ENCODE assay signal across 24 cellular contexts in the genomic region with DNA sequence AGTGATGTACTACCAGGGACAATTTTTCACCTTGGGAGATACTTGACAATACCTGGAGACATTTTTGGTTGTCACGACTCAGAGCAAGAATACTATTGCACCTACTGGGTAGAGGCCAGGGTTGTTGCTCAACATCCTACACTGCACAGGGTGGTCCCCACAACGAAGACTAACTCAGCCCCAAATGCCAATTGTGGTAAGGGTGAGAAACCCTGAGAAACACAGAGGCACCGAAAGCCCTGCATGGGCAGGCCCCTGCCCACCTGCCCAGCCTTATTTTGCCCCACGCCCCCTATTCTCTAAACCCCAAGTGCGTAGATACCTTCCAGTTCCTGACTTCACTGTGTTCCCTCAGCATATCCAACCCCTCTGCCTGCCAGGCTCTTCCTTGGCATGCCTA.
"Had no signal": no experiment of that assay in that cellular context is flagged by ENCODE, and none has a peak within 500 bp of the region (broad histone marks: within the 10 kb centered on the region; RNA-seq: fewer than 3 reads in every experiment).

No MANE protein-coding gene starts in this region.

- H3K9me3 Mint-ChIP-seq: memory B cell had no signal

- H3K4me1 Mint-ChIP-seq: memory B cell had no signal

- DNase-seq: dermis blood vessel endothelial cell; hypothalamus; mucosa of descending colon; naive B cell; occipital lobe; ovary; posterior cingulate gyrus; psoas muscle; right cardiac atrium; sigmoid colon; stimulated activated CD4-positive, alpha-beta T cell treated with anti-CD3 and anti-CD28 coated beads, Interleukin-2, amount 100 ng/mL, for 24 hours; stimulated activated CD4-positive, alpha-beta T cell treated with anti-CD3 and anti-CD28 coated beads, Interleukin-4, amount 100 ng/mL, for 24 hours; stimulated activated naive CD8-positive, alpha-beta T cell treated with anti-CD3 and anti-CD28 coated beads, Interleukin-15, Interleukin-2, amounts not matched to agents 100 U/mL and 50 U/mL, for 24 hours; substantia nigra; upper lobe of right lung; uterus had no signal

- H3K4me3 ChIP-seq: coronary artery, lung, mucosa of descending colon, ovary, psoas muscle, sigmoid colon, thoracic aorta, tibial nerve, upper lobe of right lung, uterus had no signal

- H3K27ac ChIP-seq: coronary artery, ovary, psoas muscle, sigmoid colon, thoracic aorta, tibial nerve, upper lobe of right lung, uterus had no signal

- H3K4me1 ChIP-seq: upper lobe of right lung, uterus had no signal

- H3K36me3 ChIP-seq: ovary, sigmoid colon, thoracic aorta, tibial nerve, upper lobe of right lung, uterus had no signal

- H3K9me3 ChIP-seq: mucosa of descending colon, ovary, psoas muscle, sigmoid colon, thoracic aorta, tibial nerve, upper lobe of right lung, uterus had no signal

- H3K27me3 ChIP-seq: ovary, sigmoid colon, tibial nerve, upper lobe of right lung, uterus had no signal

- ATAC-seq: left lobe of liver; mucosa of descending colon; psoas muscle; right cardiac atrium; stimulated activated memory B cell treated with anti-CD40 and anti-IgM and Interleukin-4, amounts not matched to agents 10 μg/mL and 1 μg/mL and 100 μg/mL, for 72 hours; stimulated activated naive CD8-positive, alpha-beta T cell treated with anti-CD3 and anti-CD28 coated beads, Interleukin-15, Interleukin-2, amounts not matched to agents 100 U/mL and 50 U/mL, for 24 hours; upper lobe of right lung had no signal

- H3K36me3 Mint-ChIP-seq: memory B cell; mesothelial cell of epicardium; stimulated activated memory B cell treated with anti-CD40 and anti-IgM and Interleukin-4, amounts not matched to agents 10 μg/mL and 1 μg/mL and 100 μg/mL, for 72 hours had no signal

- H3K27ac Mint-ChIP-seq: memory B cell; stimulated activated memory B cell treated with anti-CD40 and anti-IgM and Interleukin-4, amounts not matched to agents 10 μg/mL and 1 μg/mL and 100 μg/mL, for 72 hours had no signal

- H3K4me3 Mint-ChIP-seq: memory B cell; mesothelial cell of epicardium; naive B cell; stimulated activated memory B cell treated with anti-CD40 and anti-IgM and Interleukin-4, amounts not matched to agents 10 μg/mL and 1 μg/mL and 100 μg/mL, for 72 hours had no signal
